Comparison of ENCODE assay signal across 15 cellular contexts in genomic region chr10:12978885-12979284, GRCh38. TPM values are rescaled to one million over a fixed set of nuclear protein-coding genes. Genes with fewer than 3 reads are reported as not detected.
"Had no signal": no experiment of that assay in that cellular context is flagged by ENCODE, and none has a peak within 500 bp of the region (broad histone marks: within the 10 kb centered on the region; RNA-seq: fewer than 3 reads in every experiment).

No MANE protein-coding gene starts in this region.

- H3K27ac ChIP-seq: breast epithelium, dorsolateral prefrontal cortex, esophagus muscularis mucosa, lower lobe of right lung, sigmoid colon, suprapubic skin, VCaP had no signal

- H3K9me3 Mint-ChIP-seq: activated CD4-positive, alpha-beta memory T cell treated with anti-CD3 and anti-CD28 coated beads, Interleukin-2, amount 10 ng/mL, durations not matched to agents 7 days and 5 days had no signal

- DNase-seq: activated CD4-positive, alpha-beta memory T cell treated with anti-CD3 and anti-CD28 coated beads, Interleukin-2, amount 10 ng/mL, durations not matched to agents 7 days and 5 days; activated naive CD4-positive, alpha-beta T cell; aorta; dorsolateral prefrontal cortex; lower lobe of right lung; mucosa of descending colon; naive thymus-derived CD8-positive, alpha-beta T cell; sigmoid colon; stimulated activated CD4-positive, alpha-beta T cell treated with anti-CD3 and anti-CD28 coated beads, Interleukin-2, amount 100 ng/mL, for 48 hours; stimulated activated naive CD8-positive, alpha-beta T cell treated with anti-CD3 and anti-CD28 coated beads, Interleukin-15, Interleukin-2, amounts not matched to agents 100 U/mL and 50 U/mL, for 24 hours; T-helper 9 cell had no signal

- H3K4me3 ChIP-seq: breast epithelium, dorsolateral prefrontal cortex, esophagus muscularis mucosa, lower lobe of right lung, mucosa of descending colon, sigmoid colon, suprapubic skin had no signal

- H3K4me3 Mint-ChIP-seq: activated CD4-positive, alpha-beta memory T cell treated with anti-CD3 and anti-CD28 coated beads, Interleukin-2, amount 10 ng/mL, durations not matched to agents 7 days and 5 days; naive thymus-derived CD8-positive, alpha-beta T cell had no signal

- H3K4me1 Mint-ChIP-seq: naive thymus-derived CD8-positive, alpha-beta T cell had no signal

- H3K9me3 ChIP-seq: lower lobe of right lung, mucosa of descending colon, sigmoid colon, suprapubic skin had no signal

- H3K27ac Mint-ChIP-seq: activated CD4-positive, alpha-beta memory T cell treated with anti-CD3 and anti-CD28 coated beads, Interleukin-2, amount 10 ng/mL, durations not matched to agents 7 days and 5 days; naive thymus-derived CD8-positive, alpha-beta T cell had no signal

- H3K36me3 ChIP-seq: breast epithelium, esophagus muscularis mucosa, lower lobe of right lung, sigmoid colon, suprapubic skin had no signal

- ATAC-seq: lower lobe of right lung; mucosa of descending colon; naive thymus-derived CD8-positive, alpha-beta T cell; stimulated activated naive CD8-positive, alpha-beta T cell treated with anti-CD3 and anti-CD28 coated beads, Interleukin-15, Interleukin-2, amounts not matched to agents 100 U/mL and 50 U/mL, for 24 hours had no signal

- H3K4me1 ChIP-seq: breast epithelium, lower lobe of right lung, sigmoid colon had no signal

- H3K27me3 ChIP-seq: breast epithelium, dorsolateral prefrontal cortex, esophagus muscularis mucosa, suprapubic skin had no signal

RNA-seq across cellular contexts. Expression of gene CCDC3, which starts 22.6 kb away (rescaled TPM):
- polyA plus RNA-seq: naive thymus-derived CD8-positive, alpha-beta T cell had no signal
